15 cellular contexts compared by ENCODE assay signal in the genomic region with DNA sequence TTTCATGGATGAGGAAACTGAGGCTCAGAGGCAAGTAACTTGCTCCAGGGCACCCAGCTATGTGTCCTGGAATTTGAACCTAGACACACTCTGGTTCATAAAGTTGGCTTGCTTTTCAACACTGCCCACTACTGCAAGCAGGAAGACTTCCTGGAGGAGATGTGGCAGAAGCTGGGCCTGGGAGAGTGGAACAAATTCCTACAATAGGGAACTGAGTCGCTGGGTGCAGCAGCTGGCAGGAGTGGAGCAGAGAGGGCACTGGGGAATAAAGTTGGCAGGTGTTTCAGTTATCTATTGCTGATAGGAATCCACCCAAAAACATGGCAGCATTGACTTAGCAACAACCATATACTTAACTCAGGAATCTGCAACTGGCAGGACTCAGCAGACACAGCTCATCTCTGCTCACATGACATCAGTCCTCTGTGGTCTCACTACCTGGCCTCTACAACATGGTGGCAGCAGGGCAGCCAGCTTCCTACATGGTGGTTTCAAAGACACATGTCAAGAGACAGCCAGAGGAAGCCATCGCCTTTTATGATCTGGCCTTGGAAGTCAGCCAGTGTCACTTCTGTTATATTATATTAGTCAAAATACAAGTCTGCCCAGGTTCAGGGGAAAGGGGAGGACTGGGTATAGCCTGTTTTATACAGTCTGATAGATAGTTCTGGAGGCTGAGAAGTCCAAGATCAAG. TPM values are rescaled to one million over a fixed set of nuclear protein-coding genes. Genes with fewer than 3 reads are reported as not detected.
DNase-seq lines count a peak whose midpoint lies in the region; ATAC-seq and FAIRE-seq lines count a peak whose summit lies in the region.
"Had no signal": no experiment of that assay in that cellular context is flagged by ENCODE, and none has a peak within 500 bp of the region (broad histone marks: within the 10 kb centered on the region; RNA-seq: fewer than 3 reads in every experiment).

No MANE protein-coding gene starts in this region.

- POLR2A ChIA-PET in CD4-positive, alpha-beta memory T cell (lab: Charles Lee; ENCODE audit: partially characterized antibody) = interaction anchor here (0.7 kb wide), 1 partner anchor 77 kb away, joined by 3 read pairs; no protein-coding TSS in a partner anchor

- H3K27ac Mint-ChIP-seq in activated naive CD4-positive, alpha-beta T cell treated with anti-CD3 and anti-CD28 coated beads, Interleukin-2, amount 50 U/mL, for 72 hours = no peak overlapping the region
- H3K27ac Mint-ChIP-seq in CD4-positive, alpha-beta memory T cell = no peak overlapping the region
- H3K27ac Mint-ChIP-seq: T-helper 1 cell treated with Interleukin-12 subunit alpha and Interleukin-12 subunit beta and Interleukin-4 antibody, amounts not matched to agents 30 μg/mL and 1 μg/mL, for 36 hours had no signal

- H3K36me3 ChIP-seq in small intestine (ENCODE audit: control insufficient read depth in 2 of 2, insufficient read depth in 2 of 2, low read length in 2 of 2) = no peaks in the 10 kb centered on the region
- H3K36me3 ChIP-seq in CD4-positive, alpha-beta memory T cell (ENCODE audit: insufficient read depth, low read length) = no peaks in the 10 kb centered on the region
- H3K36me3 ChIP-seq: vagina had no signal

- FAIRE-seq in small intestine (lab: Jason Lieb, UNC) = no peak

- no peaks in the 10 kb centered on the region for H3K9me3 ChIP-seq in small intestine (ENCODE audit: control insufficient read depth, low read depth)
- H3K9me3 ChIP-seq in CD4-positive, alpha-beta memory T cell (ENCODE audit: control insufficient read depth in 1 of 2, low read length in 2 of 2) = no peaks in the 10 kb centered on the region
- H3K9me3 ChIP-seq: body of pancreas, vagina had no signal

- peak; percentile 50 to 91 for ATAC-seq in activated naive CD4-positive, alpha-beta T cell treated with anti-CD3 and anti-CD28 coated beads, Interleukin-2, amount 50 U/mL, for 72 hours
- ATAC-seq: body of pancreas, left ventricle myocardium superior had no signal

- WGBS in small intestine, 3 donors = 17 to 52% (median 41%) methylated on average over 2 of the region's 2 CpGs

- peak overlapping the region in 1 of 2 donors; percentile 48 for H3K27ac ChIP-seq in small intestine (ENCODE audit: low read depth in 1 of 2, low read length in 1 of 2)
- H3K27ac ChIP-seq in CD4-positive, alpha-beta memory T cell (ENCODE audit: low read depth, low read length) = no peak overlapping the region
- H3K27ac ChIP-seq: body of pancreas, vagina had no signal

- H3K4me3 ChIP-seq in small intestine (ENCODE audit: low read depth in 1 of 2, low read length in 2 of 2) = no peak overlapping the region
- H3K4me3 ChIP-seq in CD4-positive, alpha-beta memory T cell (ENCODE audit: low read length in 2 of 2) = no peak overlapping the region
- H3K4me3 ChIP-seq: body of pancreas, vagina had no signal

- intact Hi-C loops in CD4-positive, alpha-beta memory T cell (cut with micrococcal nuclease) = no loop called here

- CTCF ChIA-PET in CD4-positive, alpha-beta memory T cell (lab: Charles Lee; ENCODE audit: partially characterized antibody) = interaction anchor here (1.4 kb wide), 1 partner anchor 37 kb away, joined by 5 read pairs; no protein-coding TSS in a partner anchor

- no peak overlapping the region for H3K4me3 Mint-ChIP-seq in CD4-positive, alpha-beta memory T cell
- H3K4me3 Mint-ChIP-seq: T-helper 1 cell treated with Interleukin-12 subunit alpha and Interleukin-12 subunit beta and Interleukin-4 antibody, amounts not matched to agents 30 μg/mL and 1 μg/mL, for 36 hours had no signal

- H3K4me1 ChIP-seq in small intestine (ENCODE audit: control insufficient read depth in 2 of 2, insufficient read depth in 1 of 2, low read depth in 1 of 2, low read length in 1 of 2) = peaks cover 2% of the 10 kb centered on the region in 2 donors
- H3K4me1 ChIP-seq in CD4-positive, alpha-beta memory T cell (ENCODE audit: insufficient read depth, low read length) = peaks cover 4% of the 10 kb centered on the region
- H3K4me1 ChIP-seq: body of pancreas had no signal

- peaks cover 2 to 9% of the 10 kb centered on the region in 2 donors for H3K27me3 Mint-ChIP-seq in CD4-positive, alpha-beta memory T cell

- no peaks in the 10 kb centered on the region for H3K36me3 Mint-ChIP-seq in activated naive CD4-positive, alpha-beta T cell treated with anti-CD3 and anti-CD28 coated beads, Interleukin-2, amount 50 U/mL, for 72 hours
- H3K36me3 Mint-ChIP-seq in CD4-positive, alpha-beta memory T cell = no peaks in the 10 kb centered on the region

- peaks cover 0 to 12% (median 1%) of the 10 kb centered on the region in 4 donors for H3K4me1 Mint-ChIP-seq in CD4-positive, alpha-beta memory T cell

- no peaks in the 10 kb centered on the region for H3K9me3 Mint-ChIP-seq in activated naive CD4-positive, alpha-beta T cell treated with anti-CD3 and anti-CD28 coated beads, Interleukin-2, amount 50 U/mL, for 72 hours
- H3K9me3 Mint-ChIP-seq in CD4-positive, alpha-beta memory T cell = no peaks in the 10 kb centered on the region
- H3K9me3 Mint-ChIP-seq: T-helper 1 cell treated with Interleukin-12 subunit alpha and Interleukin-12 subunit beta and Interleukin-4 antibody, amounts not matched to agents 30 μg/mL and 1 μg/mL, for 36 hours had no signal

- DNase-seq in activated naive CD4-positive, alpha-beta T cell treated with anti-CD3 and anti-CD28 coated beads, Interleukin-2, amount 50 U/mL, for 72 hours (ENCODE audit: low spot score in 2 of 2) = no peak
- no peak for DNase-seq in activated naive CD4-positive, alpha-beta T cell (lab: John Stamatoyannopoulos, UW)
- DNase-seq in RPMI8226 = peak; percentile 70
- DNase-seq in small intestine = peak; percentile 71
- DNase-seq in NCI-H82 treated with DMSO at 0.1 percent for 48 hours (lab: John Stamatoyannopoulos, UW; ENCODE audit: unreplicated experiment) = no peak
- no peak for DNase-seq in CD4-positive, alpha-beta memory T cell
- DNase-seq: activated T-cell treated with anti-CD3 and anti-CD28 coated beads for 4 hours; body of pancreas; effector CD8-positive, alpha-beta T cell; left ventricle myocardium superior; NCI-H1417 treated with DMSO at 0.1 percent for 48 hours; NK-92 treated with Interleukin-12 subunit alpha and Interleukin-12 subunit beta, amount 100 ng/mL, for 24 hours had no signal

- H3K27me3 ChIP-seq in small intestine (ENCODE audit: control insufficient read depth in 2 of 2, insufficient read depth in 2 of 2, low read length in 2 of 2) = no peaks in the 10 kb centered on the region
- H3K27me3 ChIP-seq in CD4-positive, alpha-beta memory T cell (ENCODE audit: insufficient read depth, low read length) = no peaks in the 10 kb centered on the region
- H3K27me3 ChIP-seq: body of pancreas, vagina had no signal

RNA-seq across cellular contexts. Expression of a gene that starts 10.6 kb away (rescaled TPM):
- under 1 TPM; 0.09 to 0.51 TPM for total RNA-seq in activated naive CD4-positive, alpha-beta T cell treated with anti-CD3 and anti-CD28 coated beads, Interleukin-2, amount 50 U/mL, for 72 hours
- polyA plus RNA-seq in small intestine = 100 to 1,000 TPM in 2 of 3 donors, 10 to 100 TPM in 1; 48.2 to 129 (median 129) TPM
- under 1 TPM; 0.42 to 0.61 TPM for total RNA-seq in CD4-positive, alpha-beta memory T cell
- not detected for polyA plus RNA-seq in CD4-positive, alpha-beta memory T cell

RNA-seq across cellular contexts. Expression of a gene that starts 30.5 kb away (rescaled TPM):
- total RNA-seq in activated naive CD4-positive, alpha-beta T cell treated with anti-CD3 and anti-CD28 coated beads, Interleukin-2, amount 50 U/mL, for 72 hours = 1 to 10 TPM in 1 of 2 donors, under 1 TPM in 1; 0.09 to 1.9 TPM
- polyA plus RNA-seq in small intestine = 10 to 100 TPM; 19.7 to 81.5 (median 29.5) TPM
- total RNA-seq in CD4-positive, alpha-beta memory T cell = not detected
- polyA plus RNA-seq in CD4-positive, alpha-beta memory T cell = not detected

RNA-seq across cellular contexts. Expression of a gene that starts 43.6 kb away (rescaled TPM):
- total RNA-seq in activated naive CD4-positive, alpha-beta T cell treated with anti-CD3 and anti-CD28 coated beads, Interleukin-2, amount 50 U/mL, for 72 hours = 100 to 1,000 TPM in 1 of 2 donors, 10 to 100 TPM in 1; 88.7 to 169 TPM
- polyA plus RNA-seq in small intestine = 10 to 100 TPM; 19.2 to 21.3 (median 20.5) TPM
- 100 to 1,000 TPM; 213 to 218 TPM for total RNA-seq in CD4-positive, alpha-beta memory T cell
- 100 to 1,000 TPM; 339 to 441 TPM for polyA plus RNA-seq in CD4-positive, alpha-beta memory T cell
- polyA plus RNA-seq: BJ had no signal

RNA-seq across cellular contexts. Expression of a gene that starts 50.1 kb away (rescaled TPM):
- total RNA-seq in activated naive CD4-positive, alpha-beta T cell treated with anti-CD3 and anti-CD28 coated beads, Interleukin-2, amount 50 U/mL, for 72 hours = not detected
- polyA plus RNA-seq in small intestine = 100 to 1,000 TPM; 174 to 256 (median 210) TPM
- 1 to 10 TPM in 1 of 2 experiments, not detected in 1; 1.0 TPM for total RNA-seq in CD4-positive, alpha-beta memory T cell
- polyA plus RNA-seq in CD4-positive, alpha-beta memory T cell = not detected
- total RNA-seq: left ventricle myocardium superior, vagina had no signal
- polyA plus RNA-seq: BJ had no signal

Comparison
In these comparisons a context has a peak if more than half of its experiments do, and no peak if none do; other contexts are left out.
1. DNase-seq: peak in RPMI8226 (single experiment) and small intestine (single experiment); none in activated naive CD4-positive, alpha-beta T cell treated with anti-CD3 and anti-CD28 coated beads, Interleukin-2, amount 50 U/mL, for 72 hours (0 of 2), activated naive CD4-positive, alpha-beta T cell (0 of 4), NCI-H82 treated with DMSO at 0.1 percent for 48 hours (single experiment) and CD4-positive, alpha-beta memory T cell (0 of 5).